Comparison of ENCODE assay signal across 12 cellular contexts in genomic region chr12:110249716-110250225, GRCh38. TPM values are rescaled to one million over a fixed set of nuclear protein-coding genes. Genes with fewer than 3 reads are reported as not detected.
A peak's percentile ranks its signal among the peaks of the same experiment; 100 is the strongest.
DNase-seq lines count a peak whose midpoint lies in the region; ATAC-seq, FAIRE-seq and TF ChIP-seq lines count a peak whose summit lies in the region.
"Had no signal": no experiment of that assay in that cellular context is flagged by ENCODE, and none has a peak within 500 bp of the region (broad histone marks: within the 10 kb centered on the region; RNA-seq: fewer than 3 reads in every experiment).

No MANE protein-coding gene starts in this region.

- H3K27me3 ChIP-seq in body of pancreas = no peaks in the 10 kb centered on the region
- no peaks in the 10 kb centered on the region for H3K27me3 ChIP-seq in layer of hippocampus (ENCODE audit: control insufficient read depth, insufficient read depth, low read length)
- no peaks in the 10 kb centered on the region for H3K27me3 ChIP-seq in PC-3 (ENCODE audit: low read length)

- WGBS in body of pancreas, 2 donors = 73 to 83% methylated on average over 3 to 7 of the region's 7 CpGs

- CTCF ChIA-PET in PC-3 (lab: Charles Lee) = no interaction called here

- H3K9ac ChIP-seq in PC-3 (ENCODE audit: low read length) = no peak overlapping the region

- H3K9me3 ChIP-seq in body of pancreas (no peaks in the 10 kb centered on the region), PC-3 (ENCODE audit: low read length) (no peaks in the 10 kb centered on the region)

- TF ChIP-seq POLR2A in body of pancreas (IDR thresholded peaks at IDR 0.05) (no peak), H54 (IDR thresholded peaks at IDR 0.05; ENCODE audit: low read depth, low read length) (no peak)

- no peaks in the 10 kb centered on the region for H3K9me2 ChIP-seq in PC-3 (replicated peaks; ENCODE audit: low read length)

- intact Hi-C loops in body of pancreas (cut with DNase I) (no loop called here), PC-3 (cut with micrococcal nuclease) (no loop called here)

- TF ChIP-seq CTCF in body of pancreas (IDR thresholded peaks at IDR 0.05) (no peak), PC-3 (conservative IDR thresholded peaks at IDR 0.05; ENCODE audit: low read depth, low read length) (no peak)

- no peak overlapping the region for H2AFZ ChIP-seq in PC-3 (ENCODE audit: low read length)

- peak; percentile 45 for ATAC-seq in HG02759 (IDR thresholded peaks at IDR 0.05; ENCODE audit: unreplicated experiment)
- peak; percentile 27 for ATAC-seq in body of pancreas
- ATAC-seq in PC-3 = no peak

- H4K20me1 ChIP-seq in PC-3 (ENCODE audit: low read length) = no peaks in the 10 kb centered on the region

- H3K36me3 ChIP-seq in body of pancreas (replicated peaks in 1 of 2; ENCODE audit: insufficient read depth in 1 of 2, low read depth in 2 of 2) = no peaks in the 10 kb centered on the region
- no peaks in the 10 kb centered on the region for H3K36me3 ChIP-seq in PC-3 (ENCODE audit: low read depth, low read length)

- H3K79me2 ChIP-seq in PC-3 (ENCODE audit: low read length) = no peaks in the 10 kb centered on the region

- no peaks in the 10 kb centered on the region for H3F3A ChIP-seq in PC-3 (ENCODE audit: low read length, unreplicated experiment)

- H3K4me3 ChIP-seq in body of pancreas = no peak overlapping the region
- no peak overlapping the region for H3K4me3 ChIP-seq in skin epidermis
- no peak overlapping the region for H3K4me3 ChIP-seq in PC-3 (ENCODE audit: low read length)

- H3K4me1 ChIP-seq in body of pancreas (peaks cover 55% of the 10 kb centered on the region), PC-3 (ENCODE audit: insufficient read depth, low read length) (peaks cover 36% of the 10 kb centered on the region)

- DNase-seq in body of pancreas (peak; percentile 16 to 49 (median 44)), H54 (ENCODE audit: insufficient read length, low spot score) (no peak), D341Med (ENCODE audit: low spot score) (no peak), COLO668 (lab: John Stamatoyannopoulos, UW; ENCODE audit: unreplicated experiment) (no peak), PC-3 (no peak)
- DNase-seq: activated naive CD8-positive, alpha-beta T cell treated with anti-CD3 and anti-CD28 coated beads, Interleukin-2, amount 10 ng/mL, durations not matched to agents 7 days and 5 days; DND-41; naive B cell; NCI-H510A had no signal

- POLR2A ChIA-PET in PC-3 (lab: Charles Lee; ENCODE audit: unreplicated experiment) = interaction anchor here (1.1 kb wide), 1 partner anchor 31 kb away, joined by 3 read pairs; no protein-coding TSS in a partner anchor

- H3K27ac ChIP-seq in body of pancreas = peak overlapping the region in 3 of 4 donors; percentile 84 to 89 (median 86)
- peak overlapping the region; percentile 70 for H3K27ac ChIP-seq in layer of hippocampus (ENCODE audit: low read depth, low read length)
- H3K27ac ChIP-seq in skin epidermis = peak overlapping the region in 12 of 21 experiments; percentile 16 to 91 (median 80)
- H3K27ac ChIP-seq in PC-3 (ENCODE audit: low read length) = no peak overlapping the region

- no peak for FAIRE-seq in H54 (lab: Jason Lieb, UNC)

- BruUV-seq in PC-3 (replicated peaks; lab: Mats Ljungman, UMichigan) = no TSS peak

- H3K4me2 ChIP-seq in PC-3 (ENCODE audit: low read length) = no peak overlapping the region

RNA-seq across cellular contexts. Expression of gene ATP2A2, which starts 31.3 kb away (rescaled TPM):
- total RNA-seq in body of pancreas = 10 to 100 TPM; 52.7 to 61.6 TPM
- total RNA-seq in PC-3 (2014; rRNA removed) = 174 and 211 TPM in 2 replicates

Comparison
In these comparisons a context has a peak if more than half of its experiments do, and no peak if none do; other contexts are left out.
1. DNase-seq: peak in body of pancreas (4 of 4); none in H54 (single experiment), D341Med (single experiment), COLO668 (single experiment) and PC-3 (single experiment).